19 cellular contexts compared by ENCODE assay signal in genomic region chr15:31858026-31858425, GRCh38. TPM values are rescaled to one million over a fixed set of nuclear protein-coding genes. Genes with fewer than 3 reads are reported as not detected.
DNase-seq lines count a peak whose midpoint lies in the region; TF ChIP-seq lines count a peak whose summit lies in the region.
"Had no signal": no experiment of that assay in that cellular context is flagged by ENCODE, and none has a peak within 500 bp of the region (broad histone marks: within the 10 kb centered on the region; RNA-seq: fewer than 3 reads in every experiment).

No MANE protein-coding gene starts in this region.

- H3K4me3 ChIP-seq in dorsolateral prefrontal cortex, result no peak overlapping the region
- H3K4me3 ChIP-seq: BLaER1 treated with 17β-estradiol and CSF1 and Interleukin-3, amounts not matched to agents 10 nM and 100 nM; GM23338 had no signal

- TF ChIP-seq CTCF in dorsolateral prefrontal cortex (IDR thresholded peaks at IDR 0.05 in 54 of 56, conservative IDR thresholded peaks at IDR 0.05 in 2 of 56; ENCODE audit: low read depth in 1 of 56, partially characterized antibody in 56 of 56), result no peak

- intact Hi-C loops in dorsolateral prefrontal cortex (cut with DNase I), result loop anchor here in 1 of 2 donors (10.0 kb wide), 1 partner anchor 103 kb away; no protein-coding TSS in a partner anchor

- H3K27ac ChIP-seq in angular gyrus (ENCODE audit: low read depth, low read length), result peak overlapping the region; percentile 10
- H3K27ac ChIP-seq in dorsolateral prefrontal cortex, result peak overlapping the region in 47 of 59 donors; percentile 3 to 99 (median 76)
- H3K27ac ChIP-seq in layer of hippocampus (ENCODE audit: low read depth, low read length), result peak overlapping the region; percentile 35
- H3K27ac ChIP-seq in substantia nigra (ENCODE audit: low read depth, low read length, poor library complexity, severe bottlenecking), result peak overlapping the region; percentile 68
- H3K27ac ChIP-seq: 22Rv1; BLaER1 treated with 17β-estradiol and CSF1 and Interleukin-3, amounts not matched to agents 10 nM and 100 nM had no signal

- H3K27me3 ChIP-seq in dorsolateral prefrontal cortex (no peaks in the 10 kb centered on the region), layer of hippocampus (ENCODE audit: control insufficient read depth, insufficient read depth, low read length) (no peaks in the 10 kb centered on the region)
- H3K27me3 ChIP-seq: BLaER1 treated with 17β-estradiol and CSF1 and Interleukin-3, amounts not matched to agents 10 nM and 100 nM had no signal

- DNase-seq in dorsolateral prefrontal cortex, result no peak
- no peak for DNase-seq in substantia nigra (lab: John Stamatoyannopoulos, UW)
- no peak for DNase-seq in foreskin melanocyte
- DNase-seq in activated CD8-positive, alpha-beta memory T cell treated with anti-CD3 and anti-CD28 coated beads for 24 hours, result no peak
- no peak for DNase-seq in hippocampal formation (lab: John Stamatoyannopoulos, UW)
- DNase-seq in DMS53 treated with DMSO at 0.1 percent for 48 hours (lab: John Stamatoyannopoulos, UW; ENCODE audit: unreplicated experiment), result no peak
- DNase-seq: BE2C; CD4-positive, alpha-beta T cell; CD8-positive, alpha-beta memory T cell; DMS 273 treated with DMSO at 0.1 percent for 48 hours; DMS79 treated with DMSO at 0.1 percent for 48 hours; GF-D8; H9 had no signal

RNA-seq across cellular contexts. Expression of gene OTUD7A, which starts 12.4 kb away (rescaled TPM):
- total RNA-seq in dorsolateral prefrontal cortex, result 100 to 1,000 TPM in 1 of 120 experiments, 10 to 100 TPM in 119; 40.4 to 101 (median 58.1) TPM
- total RNA-seq: H4 had no signal

Comparison
In these comparisons a context has a peak if more than half of its experiments do, and no peak if none do; other contexts are left out.
1. H3K27ac ChIP-seq: peak in every context shown above with its lines; median percentile 76 in dorsolateral prefrontal cortex; 68 in substantia nigra; 35 in layer of hippocampus; 10 in angular gyrus.